In genomic region chrX:125205084-125205917, GRCh38 we compare ENCODE assay signal across 8 cellular contexts.
DNase-seq lines count a peak whose midpoint lies in the region; ATAC-seq and TF ChIP-seq lines count a peak whose summit lies in the region.

No MANE protein-coding gene starts in this region.

- H3K4me1 ChIP-seq in mucosa of descending colon (ENCODE audit: low read depth) (no peaks in the 10 kb centered on the region), tibial artery (peaks cover 0 to 4% (median 0%) of the 10 kb centered on the region in 4 donors)

- peak overlapping the region; percentile 76 to 79 for H3K27ac ChIP-seq in tibial artery

- POLR2A ChIA-PET in HEK293T (lab: Yijun Ruan, JAX) = no interaction called here

- H3K36me3 ChIP-seq in mucosa of descending colon (ENCODE audit: low read depth) (no peaks in the 10 kb centered on the region), tibial artery (no peaks in the 10 kb centered on the region)

- DNase-seq in AG09319 (ENCODE audit: extremely low read depth, low read depth) (no peak), HEK293T (ENCODE audit: extremely low spot score) (peak; percentile 42), epithelial cell of esophagus (ENCODE audit: low read depth) (peak; percentile 46), mucosa of descending colon (peak; percentile 14 to 53 (median 40)), tibial artery (peak; percentile 55 to 78), NCI-H1436 (lab: John Stamatoyannopoulos, UW) (no peak)
- DNase-seq in effector CD8-positive, alpha-beta T cell (lab: John Stamatoyannopoulos, UW) = no peak

- no peaks in the 10 kb centered on the region for H3K36me3 Mint-ChIP-seq in T-helper 1 cell treated with Interleukin-12 subunit alpha and Interleukin-12 subunit beta and Interleukin-4 antibody, amounts not matched to agents 30 μg/mL and 1 μg/mL, for 36 hours (ENCODE audit: low read depth)

- intact Hi-C loops in mucosa of descending colon (cut with DNase I, micrococcal nuclease) (no loop called here), tibial artery (cut with DNase I; ENCODE audit: low total_unique reads) (no loop called here)

- peak overlapping the region; percentile 78 for H3K4me3 Mint-ChIP-seq in T-helper 1 cell treated with Interleukin-12 subunit alpha and Interleukin-12 subunit beta and Interleukin-4 antibody, amounts not matched to agents 30 μg/mL and 1 μg/mL, for 36 hours

- CTCF ChIA-PET in HEK293T (lab: Yijun Ruan, JAX) = no interaction called here

- no peak overlapping the region for H3K27ac Mint-ChIP-seq in T-helper 1 cell treated with Interleukin-12 subunit alpha and Interleukin-12 subunit beta and Interleukin-4 antibody, amounts not matched to agents 30 μg/mL and 1 μg/mL, for 36 hours

- peak overlapping the region; percentile 38 for H3K4me3 ChIP-seq in epithelial cell of esophagus (ENCODE audit: low read length)
- no peak overlapping the region for H3K4me3 ChIP-seq in mucosa of descending colon
- peak overlapping the region; percentile 55 to 65 for H3K4me3 ChIP-seq in tibial artery

- no peaks in the 10 kb centered on the region for H3K9me3 Mint-ChIP-seq in T-helper 1 cell treated with Interleukin-12 subunit alpha and Interleukin-12 subunit beta and Interleukin-4 antibody, amounts not matched to agents 30 μg/mL and 1 μg/mL, for 36 hours

- peak; percentile 38 for ATAC-seq in mucosa of descending colon

- no peaks in the 10 kb centered on the region for H3K27me3 ChIP-seq in tibial artery

- H3K4me1 Mint-ChIP-seq in T-helper 1 cell treated with Interleukin-12 subunit alpha and Interleukin-12 subunit beta and Interleukin-4 antibody, amounts not matched to agents 30 μg/mL and 1 μg/mL, for 36 hours (ENCODE audit: low read depth) = peaks cover 15% of the 10 kb centered on the region

- peak; percentile 3 for TF ChIP-seq CTCF in AG09319 (IDR thresholded peaks at IDR 0.05; ENCODE audit: low read depth, low read length)
- no peak for TF ChIP-seq CTCF in epithelial cell of esophagus (IDR thresholded peaks at IDR 0.05; ENCODE audit: insufficient read depth, low read depth, low read length, missing control alignments)
- TF ChIP-seq CTCF in mucosa of descending colon (IDR thresholded peaks at IDR 0.05) = no peak
- TF ChIP-seq CTCF in tibial artery (IDR thresholded peaks at IDR 0.05) = peak; percentile 12 to 26

- H3K9me3 ChIP-seq in mucosa of descending colon (no peaks in the 10 kb centered on the region), tibial artery (no peaks in the 10 kb centered on the region)

- H3K27me3 Mint-ChIP-seq in T-helper 1 cell treated with Interleukin-12 subunit alpha and Interleukin-12 subunit beta and Interleukin-4 antibody, amounts not matched to agents 30 μg/mL and 1 μg/mL, for 36 hours (ENCODE audit: low read depth) = peaks cover 54% of the 10 kb centered on the region

TF ChIP-seq in HEK293T, 16 proteins besides CTCF, POLR2A, EP300 and RAD21:
- no peak for TF ChIP-seq PKNOX1 (IDR thresholded peaks at IDR 0.05)
- no peak for TF ChIP-seq CTBP1 (IDR thresholded peaks at IDR 0.05; ENCODE audit: borderline replicate concordance)
- no peak for TF ChIP-seq TARDBP (IDR thresholded peaks at IDR 0.05)
- no peak for TF ChIP-seq FOXM1 (IDR thresholded peaks at IDR 0.05; ENCODE audit: borderline replicate concordance)
- TF ChIP-seq ELF4 (IDR thresholded peaks at IDR 0.05) = no peak
- no peak for TF ChIP-seq ZNF384 (IDR thresholded peaks at IDR 0.05)
- TF ChIP-seq NFRKB (IDR thresholded peaks at IDR 0.05) = no peak
- no peak for TF ChIP-seq SUZ12 (IDR thresholded peaks at IDR 0.05)
- no peak for TF ChIP-seq FOXA1 (IDR thresholded peaks at IDR 0.05)
- TF ChIP-seq BHLHE40 (IDR thresholded peaks at IDR 0.05; ENCODE audit: borderline replicate concordance) = no peak
- TF ChIP-seq LEF1 (IDR thresholded peaks at IDR 0.05; ENCODE audit: borderline replicate concordance) = no peak
- no peak for TF ChIP-seq SP1 (IDR thresholded peaks at IDR 0.05)

Comparison
In these comparisons a context has a peak if more than half of its experiments do, and no peak if none do; other contexts are left out.
1. DNase-seq: peak in HEK293T (single experiment), epithelial cell of esophagus (single experiment), mucosa of descending colon (3 of 3) and tibial artery (2 of 2); none in AG09319 (single experiment), effector CD8-positive, alpha-beta T cell (single experiment) and NCI-H1436 (single experiment).
2. CTCF ChIP-seq: peak in AG09319 (single experiment) and tibial artery (2 of 2); none in epithelial cell of esophagus (single experiment) and mucosa of descending colon (single experiment).